In genomic region chr6:157187182-157188093, GRCh38 we compare ENCODE assay signal across 9 cellular contexts.
DNase-seq lines count a peak whose midpoint lies in the region; ATAC-seq and TF ChIP-seq lines count a peak whose summit lies in the region.
"Had no signal": no experiment of that assay in that cellular context is flagged by ENCODE, and none has a peak within 500 bp of the region (broad histone marks: within the 10 kb centered on the region; RNA-seq: fewer than 3 reads in every experiment).

No MANE protein-coding gene starts in this region.

- WGBS in gastroesophageal sphincter (ENCODE audit: low coverage in 1 of 2), 2 donors = 22 to 26% methylated on average over 8 to 11 of the region's 11 CpGs

- no peak overlapping the region for H3K4me3 ChIP-seq in gastroesophageal sphincter
- H3K4me3 ChIP-seq in skeletal muscle tissue (ENCODE audit: low read length in 3 of 3) = no peak overlapping the region

- peaks cover 0 to 70% of the 10 kb centered on the region in 2 donors for H3K36me3 ChIP-seq in gastroesophageal sphincter
- peaks cover 34 to 43% (median 41%) of the 10 kb centered on the region in 3 donors for H3K36me3 ChIP-seq in skeletal muscle tissue (ENCODE audit: control insufficient read depth in 3 of 3, insufficient read depth in 3 of 3, low read length in 3 of 3)

- no peaks in the 10 kb centered on the region for H3K27me3 ChIP-seq in gastroesophageal sphincter
- no peaks in the 10 kb centered on the region for H3K27me3 ChIP-seq in skeletal muscle tissue (ENCODE audit: control insufficient read depth in 3 of 3, insufficient read depth in 3 of 3, low read length in 3 of 3)

- H3K4me1 ChIP-seq in gastroesophageal sphincter (peaks cover 2 to 35% (median 3%) of the 10 kb centered on the region in 3 donors), skeletal muscle tissue (ENCODE audit: control insufficient read depth in 3 of 3, insufficient read depth in 3 of 3, low read length in 3 of 3) (peaks cover 12 to 22% (median 15%) of the 10 kb centered on the region in 3 donors)

- H3K27ac ChIP-seq in gastroesophageal sphincter = peak overlapping the region; percentile 64 to 79 (median 78)
- peak overlapping the region; percentile 90 for H3K27ac ChIP-seq in skeletal muscle tissue (ENCODE audit: low read depth, low read length)

- DNase-seq in NCI-H1092 (lab: John Stamatoyannopoulos, UW) (peak; percentile 94), NCI-H524 (lab: John Stamatoyannopoulos, UW) (peak; percentile 89 to 97), SW480 (ENCODE audit: low spot score) (no peak), GM13977 (ENCODE audit: low spot score) (no peak)
- DNase-seq: T-helper 9 cell had no signal

- peak overlapping the region; percentile 5 to 58 (median 47) for H3K9ac ChIP-seq in skeletal muscle tissue (ENCODE audit: low read depth in 1 of 3, low read length in 3 of 3)

- ATAC-seq in gastroesophageal sphincter (peak; percentile 77), HG02973 (IDR thresholded peaks at IDR 0.05; ENCODE audit: unreplicated experiment) (no peak), HG03565 (IDR thresholded peaks at IDR 0.05; ENCODE audit: unreplicated experiment) (no peak)

- no peak for TF ChIP-seq POLR2A in gastroesophageal sphincter (IDR thresholded peaks at IDR 0.05)

- H3K9me3 ChIP-seq in gastroesophageal sphincter = no peaks in the 10 kb centered on the region
- H3K9me3 ChIP-seq in skeletal muscle tissue (ENCODE audit: control insufficient read depth in 3 of 3, low read length in 3 of 3) = no peaks in the 10 kb centered on the region

- TF ChIP-seq EP300 in gastroesophageal sphincter (IDR thresholded peaks at IDR 0.05) = no peak

- in situ Hi-C loops in GM13977 (cut with MboI; ENCODE audit: low pct_unique_long_range_greater_than_20kb, low sequenced_read_pairs, unreplicated experiment) = no loop called here

- TF ChIP-seq CTCF in gastroesophageal sphincter (IDR thresholded peaks at IDR 0.05) (peak in 2 of 4 experiments; percentile 8 to 33), GM13977 (IDR thresholded peaks at IDR 0.05; ENCODE audit: extremely low read depth, insufficient read depth, missing control alignments) (no peak)

Comparison
In these comparisons a context has a peak if more than half of its experiments do, and no peak if none do; other contexts are left out.
1. DNase-seq: peak in NCI-H1092 (single experiment) and NCI-H524 (2 of 2); none in SW480 (single experiment) and GM13977 (single experiment).